Comparison of ENCODE assay signal across 23 cellular contexts in the genomic region with DNA sequence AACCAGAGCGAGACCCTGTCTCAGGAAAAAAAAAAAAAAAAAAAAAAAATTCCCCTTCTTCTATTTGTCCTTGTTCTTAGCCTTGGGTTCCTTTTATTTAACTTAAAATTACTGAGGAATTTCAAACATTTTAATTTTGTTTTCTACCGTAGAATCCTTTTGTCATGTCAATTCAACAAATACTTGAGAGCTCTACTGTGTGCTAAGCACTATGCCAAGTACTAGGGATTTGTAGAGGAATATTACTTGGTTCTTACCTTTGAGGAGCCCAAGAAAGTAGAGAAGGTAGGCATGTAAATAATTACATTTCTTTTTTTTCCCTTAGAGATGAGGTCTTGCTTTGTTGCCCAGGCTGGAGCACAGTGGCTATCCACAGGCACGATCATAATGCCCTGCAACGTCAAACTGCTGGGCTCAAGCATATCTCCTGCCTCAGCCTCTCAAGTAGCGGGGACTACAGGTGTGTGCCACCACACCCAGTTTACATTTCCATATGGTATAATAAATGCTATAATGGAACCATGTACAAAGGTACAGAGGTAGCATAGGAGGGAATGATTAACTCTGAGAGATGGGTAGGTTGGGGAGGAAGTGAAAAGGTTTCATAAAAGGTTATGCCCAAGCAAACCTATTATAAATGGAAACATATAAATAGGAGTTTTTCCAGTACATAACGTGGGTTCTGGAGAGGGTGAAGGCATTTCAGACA.
DNase-seq lines count a peak whose midpoint lies in the region; ATAC-seq, FAIRE-seq and TF ChIP-seq lines count a peak whose summit lies in the region.
"Had no signal": no experiment of that assay in that cellular context is flagged by ENCODE, and none has a peak within 500 bp of the region (broad histone marks: within the 10 kb centered on the region; RNA-seq: fewer than 3 reads in every experiment).

No MANE protein-coding gene starts in this region.

- H2BK15ac ChIP-seq in H1 (ENCODE audit: low read length): no peak overlapping the region

- H3K79me2 ChIP-seq in GM23338 (replicated peaks; ENCODE audit: insufficient read depth): no peaks in the 10 kb centered on the region
- no peaks in the 10 kb centered on the region for H3K79me2 ChIP-seq in H1 (ENCODE audit: control insufficient read depth in 1 of 2, insufficient read depth in 2 of 2, low read length in 2 of 2)

- CTCF ChIA-PET in H1 (lab: Charles Lee; ENCODE audit: partially characterized antibody): interaction anchor here (5.4 kb wide), 1 partner anchor 18 kb away, joined by 35 read pairs; no protein-coding TSS in a partner anchor

- H4K5ac ChIP-seq in H1 (ENCODE audit: insufficient read length, low read depth, low read length): no peak overlapping the region

- FAIRE-seq in H1 (lab: Jason Lieb, UNC): no peak
- FAIRE-seq in small intestine (lab: Jason Lieb, UNC): no peak
- FAIRE-seq: A549, D721Med, G401.6, GM12891, GM19239 had no signal

- no peak overlapping the region for H2BK120ac ChIP-seq in H1 (replicated peaks; ENCODE audit: low read depth, low read length)

- POLR2A ChIA-PET in H1 (lab: Charles Lee; ENCODE audit: partially characterized antibody): no interaction called here

- H3K18ac ChIP-seq in H1 (ENCODE audit: extremely low read depth, low read length): no peak overlapping the region

- no peak overlapping the region for H3K27ac Mint-ChIP-seq in GM23338
- H3K27ac Mint-ChIP-seq: B cell; CD4-positive, alpha-beta T cell; CD8-positive, alpha-beta T cell had no signal

- H4K20me1 ChIP-seq in GM23338 (replicated peaks; ENCODE audit: insufficient read depth) (no peaks in the 10 kb centered on the region), H1 (replicated peaks in 1 of 2; ENCODE audit: control insufficient read depth in 1 of 2, insufficient read depth in 2 of 2, low read length in 2 of 2) (no peaks in the 10 kb centered on the region)
- H4K20me1 ChIP-seq: BLaER1 treated with 17β-estradiol and CSF1 and Interleukin-3, amounts not matched to agents 10 nM and 100 nM had no signal

- H2BK20ac ChIP-seq in H1 (ENCODE audit: low read length): 0 out of 2 replicates have a peak overlapping the region, but pooled peaks have one; percentile 24

- no peaks in the 10 kb centered on the region for H3K23me2 ChIP-seq in H1 (ENCODE audit: low read depth, low read length)

- H3K9me3 ChIP-seq in H1 (ENCODE audit: insufficient read depth in 2 of 2, low read depth in 1 of 2, low read length in 1 of 2): no peaks in the 10 kb centered on the region
- H3K9me3 ChIP-seq in small intestine (ENCODE audit: control insufficient read depth, low read depth): no peaks in the 10 kb centered on the region
- H3K9me3 ChIP-seq: A549; BLaER1 treated with 17β-estradiol and CSF1 and Interleukin-3, amounts not matched to agents 10 nM and 100 nM; Caco-2 had no signal

- H4K91ac ChIP-seq in H1 (replicated peaks; ENCODE audit: insufficient read length, low read length): no peak overlapping the region

- H3K9ac ChIP-seq in H1 (replicated peaks in 1 of 4; ENCODE audit: extremely low read depth in 1 of 4, low read depth in 3 of 4, low read length in 3 of 4): no peak overlapping the region
- H3K9ac ChIP-seq: BLaER1 treated with 17β-estradiol and CSF1 and Interleukin-3, amounts not matched to agents 10 nM and 100 nM had no signal

- no peak for TF ChIP-seq RAD21 in H1 (IDR thresholded peaks at IDR 0.05 in 1 of 2, conservative IDR thresholded peaks at IDR 0.05 in 1 of 2; ENCODE audit: low read depth in 2 of 2, low read length in 2 of 2)

- H3K4me2 ChIP-seq in GM23338 (0 out of 2 replicates have a peak overlapping the region, but pooled peaks have one; percentile 17), H1 (ENCODE audit: insufficient read depth in 1 of 2, low read depth in 2 of 2, low read length in 2 of 2) (no peak overlapping the region)
- H3K4me2 ChIP-seq: A549; BLaER1 treated with 17β-estradiol and CSF1 and Interleukin-3, amounts not matched to agents 10 nM and 100 nM had no signal

- no peak overlapping the region for H2AK5ac ChIP-seq in H1 (ENCODE audit: low read depth, low read length)

- TF ChIP-seq CTCF in GM23338 (conservative IDR thresholded peaks at IDR 0.05; ENCODE audit: low read depth in 2 of 2) (no peak), H1 (IDR thresholded peaks at IDR 0.05; ENCODE audit: control extremely low read depth in 1 of 3, insufficient read depth in 1 of 3, low read depth in 1 of 3, low read length in 3 of 3) (no peak)

- H3K9me3 Mint-ChIP-seq in GM23338: no peaks in the 10 kb centered on the region
- H3K9me3 Mint-ChIP-seq: CD4-positive, alpha-beta T cell; CD8-positive, alpha-beta T cell had no signal

- H2BK5ac ChIP-seq in H1 (ENCODE audit: low read depth, low read length): no peak overlapping the region; the same call in 1 of the 2 replicates

- ATAC-seq in GM23338: peak; percentile 61
- ATAC-seq in left colon: peak; percentile 87
- ATAC-seq: A549; CD8-positive, alpha-beta T cell had no signal

- H3K36me3 Mint-ChIP-seq in GM23338 (ENCODE audit: low read depth): no peaks in the 10 kb centered on the region
- H3K36me3 Mint-ChIP-seq: CD8-positive, alpha-beta T cell had no signal

- H3K14ac ChIP-seq in H1 (ENCODE audit: insufficient read length): no peak overlapping the region

- intact Hi-C loops in left colon (cut with DNase I, micrococcal nuclease): no loop called here

- H3K9me2 ChIP-seq in GM23338 (ENCODE audit: insufficient read depth): peaks cover 14% of the 10 kb centered on the region

- H3K4me1 ChIP-seq in GM23338 (ENCODE audit: insufficient read depth): peaks cover 32% of the 10 kb centered on the region
- H3K4me1 ChIP-seq in H1 (replicated peaks in 1 of 4; ENCODE audit: control insufficient read depth in 3 of 4, insufficient read depth in 4 of 4, low read length in 3 of 4): peaks cover 0 to 5% (median 2%) of the 10 kb centered on the region in 4 experiments; a peak in 2 of 7 replicates
- H3K4me1 ChIP-seq in small intestine (ENCODE audit: control insufficient read depth in 2 of 2, insufficient read depth in 1 of 2, low read depth in 1 of 2, low read length in 1 of 2): no peaks in the 10 kb centered on the region
- H3K4me1 ChIP-seq: A549; BLaER1 treated with 17β-estradiol and CSF1 and Interleukin-3, amounts not matched to agents 10 nM and 100 nM; Caco-2 had no signal

- H3K27me3 Mint-ChIP-seq in GM23338 (ENCODE audit: insufficient read depth, low read depth, poor library complexity): no peaks in the 10 kb centered on the region

- H3K4me3 ChIP-seq in GM23338: no peak overlapping the region
- no peak overlapping the region for H3K4me3 ChIP-seq in H1 (ENCODE audit: extremely low read depth in 1 of 4, insufficient read depth in 2 of 4, low read depth in 3 of 4, low read length in 4 of 4)
- H3K4me3 ChIP-seq in small intestine (ENCODE audit: low read depth in 1 of 2, low read length in 2 of 2): no peak overlapping the region
- H3K4me3 ChIP-seq: A549; BLaER1 treated with 17β-estradiol and CSF1 and Interleukin-3, amounts not matched to agents 10 nM and 100 nM had no signal

- H3K27ac ChIP-seq in GM23338 (ENCODE audit: low read depth) (peak overlapping the region; percentile 13; the same call in 1 of the 2 replicates), H1 (ENCODE audit: low read depth, low read length) (no peak overlapping the region), small intestine (ENCODE audit: low read depth in 1 of 2, low read length in 1 of 2) (no peak overlapping the region), substantia nigra (ENCODE audit: low read depth, low read length, poor library complexity, severe bottlenecking) (no peak overlapping the region)
- H3K27ac ChIP-seq: 22Rv1; A549; BLaER1 treated with 17β-estradiol and CSF1 and Interleukin-3, amounts not matched to agents 10 nM and 100 nM; C4-2B had no signal

- H3K27me3 ChIP-seq in GM23338 (ENCODE audit: insufficient read depth) (no peaks in the 10 kb centered on the region), H1 (replicated peaks in 1 of 4; ENCODE audit: control insufficient read depth in 3 of 4, extremely low read depth in 1 of 4, insufficient read depth in 3 of 4, low read length in 3 of 4) (no peaks in the 10 kb centered on the region), small intestine (ENCODE audit: control insufficient read depth in 2 of 2, insufficient read depth in 2 of 2, low read length in 2 of 2) (no peaks in the 10 kb centered on the region)
- H3K27me3 ChIP-seq: BLaER1 treated with 17β-estradiol and CSF1 and Interleukin-3, amounts not matched to agents 10 nM and 100 nM had no signal

- WGBS in H1 (ENCODE audit: extremely low coverage in 1 of 2, insufficient coverage in 1 of 2, insufficient read length in 1 of 2, insufficient replicate concordance in 2 of 2, low coverage in 1 of 2, low lambda C conversion rate in 2 of 2, missing lambda C conversion rate in 1 of 2), 2 experiments: 76% methylated on average over 5 of the region's 6 CpGs; no CpG with 5 or more reads in 1 of the 2 experiments
- 73 to 81% (median 76%) methylated on average over 6 of the region's 6 CpGs for WGBS in small intestine, 3 donors

- H3K4me3 Mint-ChIP-seq in GM23338: no peak overlapping the region
- H3K4me3 Mint-ChIP-seq: B cell; CD4-positive, alpha-beta T cell; CD8-positive, alpha-beta T cell had no signal

- H4K8ac ChIP-seq in H1 (ENCODE audit: extremely low read depth, insufficient read depth, low read length): no peak overlapping the region

- H3K23ac ChIP-seq in H1 (ENCODE audit: insufficient read length): no peak overlapping the region

- H3F3A ChIP-seq in GM23338 (replicated peaks; ENCODE audit: low read depth): no peaks in the 10 kb centered on the region

- peak overlapping the region; percentile 30; the same call in 1 of the 2 replicates for H2BK12ac ChIP-seq in H1 (ENCODE audit: low read depth, low read length)

- no peak overlapping the region for H2AFZ ChIP-seq in GM23338
- H2AFZ ChIP-seq in H1 (ENCODE audit: low read length): no peak overlapping the region

- no peaks in the 10 kb centered on the region for H3K79me1 ChIP-seq in H1 (ENCODE audit: low read depth, low read length)

- peaks cover 19% of the 10 kb centered on the region for H3K4me1 Mint-ChIP-seq in GM23338
- H3K4me1 Mint-ChIP-seq: B cell had no signal

- TF ChIP-seq POLR2A in H1 (IDR thresholded peaks at IDR 0.05; ENCODE audit: control extremely low read depth in 1 of 2, low read depth in 2 of 2, low read length in 2 of 2): no peak

- no peak overlapping the region for H3K56ac ChIP-seq in H1 (replicated peaks; ENCODE audit: insufficient read length, low read depth, low read length)

- no peaks in the 10 kb centered on the region for H3K36me3 ChIP-seq in GM23338 (ENCODE audit: insufficient read depth)
- no peaks in the 10 kb centered on the region for H3K36me3 ChIP-seq in H1 (ENCODE audit: control insufficient read depth in 2 of 4, insufficient read depth in 4 of 4, low read length in 3 of 4)
- H3K36me3 ChIP-seq in small intestine (ENCODE audit: control insufficient read depth in 2 of 2, insufficient read depth in 2 of 2, low read length in 2 of 2): no peaks in the 10 kb centered on the region
- H3K36me3 ChIP-seq: BLaER1 treated with 17β-estradiol and CSF1 and Interleukin-3, amounts not matched to agents 10 nM and 100 nM had no signal

- no peak for TF ChIP-seq EP300 in H1 (IDR thresholded peaks at IDR 0.05; ENCODE audit: borderline replicate concordance in 1 of 2, low read depth in 2 of 2, low read length in 2 of 2)

- H3K4ac ChIP-seq in H1 (replicated peaks; ENCODE audit: insufficient read length, low read depth, low read length): no peak overlapping the region

- DNase-seq in GM23338 (ENCODE audit: low spot score) (peak; percentile 49), H1 (ENCODE audit: low read depth in 1 of 2, low spot score in 2 of 2) (no peak), left colon (no peak), small intestine (peak; percentile 33), NCI-H526 treated with DMSO at 0.1 percent for 48 hours (lab: John Stamatoyannopoulos, UW) (no peak), substantia nigra (lab: John Stamatoyannopoulos, UW) (no peak)
- DNase-seq in stimulated activated CD8-positive, alpha-beta memory T cell treated with anti-CD3 and anti-CD28 coated beads, Interleukin-4, amount 100 ng/mL, for 48 hours: no peak
- DNase-seq: AML-193; Caco-2; Calu3; CD4-positive, alpha-beta T cell; CD8-positive, alpha-beta T cell; DMS79 treated with DMSO at 0.1 percent for 48 hours; GF-D8 had no signal

Comparison
In these comparisons a context has a peak if more than half of its experiments do, and no peak if none do; other contexts are left out.
1. DNase-seq: peak in GM23338 (single experiment) and small intestine (single experiment); none in H1 (0 of 2), left colon (0 of 2), stimulated activated CD8-positive, alpha-beta memory T cell treated with anti-CD3 and anti-CD28 coated beads, Interleukin-4, amount 100 ng/mL, for 48 hours (single experiment), NCI-H526 treated with DMSO at 0.1 percent for 48 hours (single experiment) and substantia nigra (0 of 49).